ENCODE assay signal across 1 cellular context in the genomic region with DNA sequence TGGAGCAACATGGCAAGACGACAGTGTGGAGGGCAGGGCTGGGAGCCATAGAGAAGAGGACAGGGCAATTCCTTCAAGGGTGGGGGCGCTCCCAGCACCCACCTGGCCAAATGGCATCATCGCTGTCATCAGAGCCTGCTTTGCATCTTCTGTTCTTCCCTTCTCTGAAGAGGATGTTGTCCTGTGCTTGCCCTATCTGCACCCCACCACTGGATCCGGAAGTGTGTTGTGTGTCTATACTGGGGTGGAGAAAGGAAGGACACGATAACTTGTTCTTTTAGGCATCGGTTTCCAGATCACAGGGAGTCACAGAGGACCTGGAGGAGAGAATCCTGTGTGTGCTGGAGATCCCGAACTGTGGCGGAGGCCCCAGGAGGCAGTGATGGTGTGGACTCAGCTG.
A peak's percentile ranks its signal among the peaks of the same experiment; 100 is the strongest.
TF ChIP-seq lines count a peak whose summit lies in the region.

No MANE protein-coding gene starts in this region.

TF ChIP-seq in HepG2, 621 proteins besides CTCF, POLR2A, EP300 and RAD21:
- TF ChIP-seq SP140L (CRISPR knock-in tag; IDR thresholded peaks at IDR 0.05; ENCODE audit: borderline replicate concordance) (no peak), FLYWCH1 (CRISPR knock-in tag; IDR thresholded peaks at IDR 0.05) (0 out of 2 replicates have a peak, but pooled peaks have one; percentile 32), ZNF891 (CRISPR knock-in tag; IDR thresholded peaks at IDR 0.05) (0 out of 2 replicates have a peak, but pooled peaks have one; percentile 45), SMC3 (IDR thresholded peaks at IDR 0.05; ENCODE audit: low read length) (no peak), TGIF2 (CRISPR knock-in tag; IDR thresholded peaks at IDR 0.05) (no peak), ZKSCAN5 (CRISPR knock-in tag; IDR thresholded peaks at IDR 0.05) (no peak), RFXANK (CRISPR knock-in tag; IDR thresholded peaks at IDR 0.05) (no peak), KLF11 (CRISPR knock-in tag; IDR thresholded peaks at IDR 0.05) (no peak), ZNF256 (CRISPR knock-in tag; conservative IDR thresholded peaks at IDR 0.05) (no peak), ZBTB8A (CRISPR knock-in tag; IDR thresholded peaks at IDR 0.05; ENCODE audit: borderline replicate concordance, low read depth) (no peak), HDAC1 (CRISPR knock-in tag; IDR thresholded peaks at IDR 0.05) (no peak), FOSL2 (CRISPR knock-in tag; IDR thresholded peaks at IDR 0.05) (no peak), ZNF333 (CRISPR knock-in tag; IDR thresholded peaks at IDR 0.05; ENCODE audit: borderline replicate concordance) (no peak)
- TF ChIP-seq, protein P1, sequence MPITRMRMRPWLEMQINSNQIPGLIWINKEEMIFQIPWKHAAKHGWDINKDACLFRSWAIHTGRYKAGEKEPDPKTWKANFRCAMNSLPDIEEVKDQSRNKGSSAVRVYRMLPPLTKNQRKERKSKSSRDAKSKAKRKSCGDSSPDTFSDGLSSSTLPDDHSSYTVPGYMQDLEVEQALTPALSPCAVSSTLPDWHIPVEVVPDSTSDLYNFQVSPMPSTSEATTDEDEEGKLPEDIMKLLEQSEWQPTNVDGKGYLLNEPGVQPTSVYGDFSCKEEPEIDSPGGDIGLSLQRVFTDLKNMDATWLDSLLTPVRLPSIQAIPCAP (CRISPR knock-in tag; IDR thresholded peaks at IDR 0.05; ENCODE audit: low read depth) = no peak
